ENCODE assay signal across 28 cellular contexts in genomic region chr12:45189766-45190403, GRCh38.
"Had no signal": no experiment of that assay in that cellular context is flagged by ENCODE, and none has a peak within 500 bp of the region (broad histone marks: within the 10 kb centered on the region; RNA-seq: fewer than 3 reads in every experiment).

No MANE protein-coding gene starts in this region.

- H3K4me1 ChIP-seq: colonic mucosa, testis, tibial artery had no signal

- H3K4me3 Mint-ChIP-seq: dendritic cell treated with granulocyte-macrophage colony-stimulating factor and Interleukin-4, amounts not matched to agents 40 ng/mL and 50 ng/mL, for 4 days; endodermal cell; memory B cell; natural killer cell; stimulated activated effector memory CD8-positive, alpha-beta T cell treated with anti-CD3 and anti-CD28 coated beads, Interleukin-12 subunit alpha, Interleukin-12 subunit beta, amount 100 ng/mL, for 72 hours; type B pancreatic cell had no signal

- FAIRE-seq: keratinocyte had no signal

- H3K36me3 Mint-ChIP-seq: natural killer cell; stimulated activated effector memory CD8-positive, alpha-beta T cell treated with anti-CD3 and anti-CD28 coated beads, Interleukin-12 subunit alpha, Interleukin-12 subunit beta, amount 100 ng/mL, for 72 hours had no signal

- H3K27ac Mint-ChIP-seq: dendritic cell treated with granulocyte-macrophage colony-stimulating factor and Interleukin-4, amounts not matched to agents 40 ng/mL and 50 ng/mL, for 4 days; endodermal cell; memory B cell; natural killer cell; stimulated activated effector memory CD8-positive, alpha-beta T cell treated with anti-CD3 and anti-CD28 coated beads, Interleukin-12 subunit alpha, Interleukin-12 subunit beta, amount 100 ng/mL, for 72 hours; type B pancreatic cell had no signal

- H3K27ac ChIP-seq: colonic mucosa, epithelial cell of prostate, gastrocnemius medialis, parathyroid adenoma, stomach, testis, tibial artery had no signal

- DNase-seq: colonic mucosa; effector CD8-positive, alpha-beta T cell; endodermal cell; foreskin fibroblast; gastrocnemius medialis; head of caudate nucleus; left ventricle myocardium superior; natural killer cell; stimulated activated CD4-positive, alpha-beta T cell treated with anti-CD3 and anti-CD28 coated beads, Interleukin-12 subunit alpha, Interleukin-12 subunit beta, amount 100 ng/mL, for 4 hours; stimulated activated CD4-positive, alpha-beta T cell treated with anti-CD3 and anti-CD28 coated beads, Interleukin-2, amount 100 ng/mL, for 24 hours; stimulated activated CD4-positive, alpha-beta T cell treated with anti-CD3 and anti-CD28 coated beads, Interleukin-4, amount 100 ng/mL, for 24 hours; stimulated activated naive CD4-positive, alpha-beta T cell treated with Interleukin-2 at 50 U/mL for 16 hours; stomach; substantia nigra; testis; tibial artery had no signal

- H2AFZ ChIP-seq: parathyroid adenoma had no signal

- H3K4me3 ChIP-seq: colonic mucosa, gastrocnemius medialis, lung, smooth muscle cell, stomach, testis, tibial artery had no signal

- H3K9me3 Mint-ChIP-seq: dendritic cell treated with granulocyte-macrophage colony-stimulating factor and Interleukin-4, amounts not matched to agents 40 ng/mL and 50 ng/mL, for 4 days; memory B cell; natural killer cell; stimulated activated effector memory CD8-positive, alpha-beta T cell treated with anti-CD3 and anti-CD28 coated beads, Interleukin-12 subunit alpha, Interleukin-12 subunit beta, amount 100 ng/mL, for 72 hours; type B pancreatic cell had no signal

- H3K27me3 Mint-ChIP-seq: dendritic cell treated with granulocyte-macrophage colony-stimulating factor and Interleukin-4, amounts not matched to agents 40 ng/mL and 50 ng/mL, for 4 days; memory B cell; progenitor cell of endocrine pancreas; type B pancreatic cell had no signal

- H3K36me3 ChIP-seq: colonic mucosa, gastrocnemius medialis, stomach, tibial artery had no signal

- H3K9me3 ChIP-seq: colonic mucosa, gastrocnemius medialis, stomach, testis, tibial artery had no signal

- ATAC-seq: esophagus mucosa; gastrocnemius medialis; left ventricle myocardium superior; natural killer cell; sciatic nerve; stimulated activated effector memory CD8-positive, alpha-beta T cell treated with anti-CD3 and anti-CD28 coated beads, Interleukin-12 subunit alpha, Interleukin-12 subunit beta, amount 100 ng/mL, for 72 hours had no signal

- H3K27me3 ChIP-seq: colonic mucosa, gastrocnemius medialis, stomach, testis, tibial artery had no signal

- H3K9ac ChIP-seq: parathyroid adenoma had no signal

- H3K4me2 ChIP-seq: smooth muscle cell had no signal
